ENCODE assay signal across 17 cellular contexts in genomic region chr14:89014570-89014847, GRCh38.
DNase-seq lines count a peak whose midpoint lies in the region; TF ChIP-seq lines count a peak whose summit lies in the region.
"Had no signal": no experiment of that assay in that cellular context is flagged by ENCODE, and none has a peak within 500 bp of the region (broad histone marks: within the 10 kb centered on the region; RNA-seq: fewer than 3 reads in every experiment).

No MANE protein-coding gene starts in this region.

- 51 to 65% methylated on average over 2 of the region's 2 CpGs for WGBS in testis, 2 donors
- WGBS in smooth muscle cell (ENCODE audit: low lambda C conversion rate) = 94% methylated on average over 2 of the region's 2 CpGs

- TF ChIP-seq POLR2A in testis (IDR thresholded peaks at IDR 0.05) = no peak

- no peaks in the 10 kb centered on the region for H3K9me3 ChIP-seq in testis
- no peaks in the 10 kb centered on the region for H3K9me3 ChIP-seq in smooth muscle cell (replicated peaks; ENCODE audit: low read depth)
- H3K9me3 ChIP-seq: SJSA1 had no signal

- H3K4me3 ChIP-seq in testis (no peak overlapping the region), smooth muscle cell (no peak overlapping the region)
- H3K4me3 ChIP-seq: GM12878, SJSA1 had no signal

- no peaks in the 10 kb centered on the region for H3F3A ChIP-seq in smooth muscle cell (ENCODE audit: low read depth)

- DNase-seq in CD1c-positive myeloid dendritic cell (ENCODE audit: extremely low spot score) (peak; percentile 50), Kasumi-1 (lab: John Stamatoyannopoulos, UW) (peak; percentile 71 to 84), NOMO-1 treated with dmso at 0.1 percent for 144 hours (lab: John Stamatoyannopoulos, UW; ENCODE audit: unreplicated experiment) (peak; percentile 30), testis (no peak), DMS114 treated with DMSO at 0.1 percent for 48 hours (lab: John Stamatoyannopoulos, UW; ENCODE audit: unreplicated experiment) (no peak), smooth muscle cell (lab: John Stamatoyannopoulos, UW; ENCODE audit: unreplicated experiment) (no peak)
- DNase-seq: CD4-positive, alpha-beta T cell; GOT3; NCI-H2029 treated with DMSO at 0.1 percent for 48 hours; NCI-H510A; OCI-M1; RPMI8226; T-helper 1 cell had no signal

- no peak overlapping the region for H3K4me2 ChIP-seq in smooth muscle cell
- H3K4me2 ChIP-seq: KMS-11 had no signal

- H3K36me3 ChIP-seq in testis (ENCODE audit: low read depth, missing control alignments) = no peaks in the 10 kb centered on the region
- no peaks in the 10 kb centered on the region for H3K36me3 ChIP-seq in smooth muscle cell (ENCODE audit: low read depth)
- H3K36me3 ChIP-seq: SJSA1 had no signal

- H3K27ac ChIP-seq in VCaP (peak overlapping the region; percentile 55), testis (no peak overlapping the region), smooth muscle cell (ENCODE audit: low read depth) (no peak overlapping the region)
- H3K27ac ChIP-seq: KMS-11, SJSA1 had no signal

- no peaks in the 10 kb centered on the region for H3K4me1 ChIP-seq in testis
- H3K4me1 ChIP-seq in smooth muscle cell (ENCODE audit: low read depth) = no peaks in the 10 kb centered on the region
- H3K4me1 ChIP-seq: SJSA1 had no signal

- no peaks in the 10 kb centered on the region for H3K79me2 ChIP-seq in smooth muscle cell (ENCODE audit: low read depth)

- intact Hi-C loops in testis (cut with DNase I; ENCODE audit: low total_unique reads) = no loop called here

- TF ChIP-seq CTCF in VCaP (conservative IDR thresholded peaks at IDR 0.05) (no peak), testis (IDR thresholded peaks at IDR 0.05) (no peak), smooth muscle cell (IDR thresholded peaks at IDR 0.05; ENCODE audit: borderline replicate concordance, insufficient read depth, poor library complexity, severe bottlenecking) (no peak)

- no peak overlapping the region for H3K9ac ChIP-seq in smooth muscle cell (ENCODE audit: low read depth)
- H3K9ac ChIP-seq: KMS-11 had no signal

- H2AFZ ChIP-seq in smooth muscle cell (ENCODE audit: low read depth) = no peak overlapping the region

- H4K20me1 ChIP-seq in smooth muscle cell (ENCODE audit: low read depth) = no peaks in the 10 kb centered on the region

- H3K27me3 ChIP-seq in testis (no peaks in the 10 kb centered on the region), smooth muscle cell (ENCODE audit: low read depth) (peaks cover 6% of the 10 kb centered on the region)
- H3K27me3 ChIP-seq: SJSA1 had no signal

Comparison
In these comparisons a context has a peak if more than half of its experiments do, and no peak if none do; other contexts are left out.
1. DNase-seq: peak in CD1c-positive myeloid dendritic cell (single experiment), Kasumi-1 (2 of 2) and NOMO-1 treated with dmso at 0.1 percent for 144 hours (single experiment); none in testis (single experiment), DMS114 treated with DMSO at 0.1 percent for 48 hours (single experiment) and smooth muscle cell (single experiment).